In the genomic region with DNA sequence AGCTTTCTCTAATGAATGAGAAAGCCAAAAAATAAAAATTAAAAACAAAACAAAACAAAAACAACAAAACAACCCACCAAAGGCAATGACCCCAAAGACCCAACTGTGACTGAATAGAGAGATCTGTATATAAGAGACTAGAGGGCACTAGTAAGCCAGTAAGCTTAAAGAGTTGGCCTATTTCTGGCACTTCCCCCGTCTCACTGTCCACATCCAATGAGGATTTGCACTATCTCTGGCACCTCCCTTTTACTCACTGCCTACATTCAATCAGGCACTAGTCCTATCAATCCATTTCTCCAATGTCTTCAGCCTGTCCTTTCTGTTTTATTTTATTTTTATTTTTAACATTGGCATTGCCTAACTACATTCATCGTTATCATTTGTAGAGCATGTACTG, we compare ENCODE assay signal across 25 cellular contexts.
DNase-seq lines count a peak whose midpoint lies in the region; ATAC-seq, FAIRE-seq and TF ChIP-seq lines count a peak whose summit lies in the region.
"Had no signal": no experiment of that assay in that cellular context is flagged by ENCODE, and none has a peak within 500 bp of the region (broad histone marks: within the 10 kb centered on the region; RNA-seq: fewer than 3 reads in every experiment).

No MANE protein-coding gene starts in this region.

- H3K79me2 ChIP-seq in H1 (ENCODE audit: control insufficient read depth in 1 of 2, insufficient read depth in 2 of 2, low read length in 2 of 2) (no peaks in the 10 kb centered on the region), mesendoderm (ENCODE audit: control insufficient read depth, insufficient read depth, low read length) (no peaks in the 10 kb centered on the region)

- no peaks in the 10 kb centered on the region; a peak in 1 of 8 replicates for H3K36me3 ChIP-seq in H1 (ENCODE audit: control insufficient read depth in 2 of 4, insufficient read depth in 4 of 4, low read length in 3 of 4)
- no peaks in the 10 kb centered on the region for H3K36me3 ChIP-seq in mesendoderm (ENCODE audit: control insufficient read depth, insufficient read depth, low read length)
- H3K36me3 ChIP-seq in breast epithelium = no peaks in the 10 kb centered on the region
- H3K36me3 ChIP-seq: BLaER1, MG63, SJSA1 had no signal

- H2BK12ac ChIP-seq in H1 (ENCODE audit: low read depth, low read length) = no peak overlapping the region

- no peak overlapping the region for H4K5ac ChIP-seq in H1 (ENCODE audit: insufficient read length, low read depth, low read length)
- no peak overlapping the region for H4K5ac ChIP-seq in mesendoderm (ENCODE audit: low read length)

- H3K27me3 ChIP-seq in H1 (replicated peaks in 1 of 4; ENCODE audit: control insufficient read depth in 3 of 4, extremely low read depth in 1 of 4, insufficient read depth in 3 of 4, low read length in 3 of 4) = no peaks in the 10 kb centered on the region
- no peaks in the 10 kb centered on the region for H3K27me3 ChIP-seq in mesendoderm (ENCODE audit: insufficient read depth, low read length, poor library complexity)
- H3K27me3 ChIP-seq in breast epithelium = no peaks in the 10 kb centered on the region
- H3K27me3 ChIP-seq: BLaER1 had no signal

- no peak for TF ChIP-seq CTCF in H1 (IDR thresholded peaks at IDR 0.05; ENCODE audit: control extremely low read depth in 1 of 3, insufficient read depth in 1 of 3, low read depth in 1 of 3, low read length in 3 of 3)
- no peak for TF ChIP-seq CTCF in breast epithelium (IDR thresholded peaks at IDR 0.05)

- H2BK120ac ChIP-seq in H1 (replicated peaks; ENCODE audit: low read depth, low read length) (no peak overlapping the region), mesendoderm (ENCODE audit: low read depth, low read length) (no peak overlapping the region)

- DNase-seq in left ventricle myocardium superior = no peak
- no peak for DNase-seq in cardiac septum (ENCODE audit: low spot score)
- no peak for DNase-seq in H1 (ENCODE audit: low read depth in 1 of 2, low spot score in 2 of 2)
- peak; percentile 16 for DNase-seq in mesendoderm
- no peak for DNase-seq in amygdala (lab: John Stamatoyannopoulos, UW)
- no peak for DNase-seq in breast epithelium (ENCODE audit: low spot score in 2 of 2)
- DNase-seq: Caco-2; CD4-positive, alpha-beta memory T cell; DND-41; GM23248; MG63; NCI-H1092 treated with DMSO at 0.1 percent for 48 hours; NCI-H1436 treated with DMSO at 0.1 percent for 48 hours; NCI-H1930; NCI-H226; NCI-H510A treated with DMSO at 0.1 percent for 48 hours; NCI-H748 treated with DMSO at 0.1 percent for 48 hours had no signal

- H3K14ac ChIP-seq in H1 (ENCODE audit: insufficient read length) = no peak overlapping the region

- no peak overlapping the region for H3K27ac ChIP-seq in H1 (ENCODE audit: low read depth, low read length)
- H3K27ac ChIP-seq in mesendoderm (ENCODE audit: low read depth, low read length) = no peak overlapping the region
- no peak overlapping the region for H3K27ac ChIP-seq in breast epithelium
- H3K27ac ChIP-seq: A549, BLaER1, GM23248, SJSA1 had no signal

- TF ChIP-seq EP300 in Ishikawa (IDR thresholded peaks at IDR 0.05; ENCODE audit: borderline replicate concordance) (no peak), H1 (IDR thresholded peaks at IDR 0.05; ENCODE audit: borderline replicate concordance in 1 of 2, low read depth in 2 of 2, low read length in 2 of 2) (no peak)

- H3K23me2 ChIP-seq in H1 (ENCODE audit: low read depth, low read length) = no peaks in the 10 kb centered on the region

- no peak overlapping the region for H3K56ac ChIP-seq in H1 (replicated peaks; ENCODE audit: insufficient read length, low read depth, low read length)
- H3K56ac ChIP-seq in mesendoderm (ENCODE audit: low read length) = no peak overlapping the region

- no peak overlapping the region for H3K4ac ChIP-seq in H1 (replicated peaks; ENCODE audit: insufficient read length, low read depth, low read length)
- H3K4ac ChIP-seq in mesendoderm (ENCODE audit: low read depth, low read length) = no peak overlapping the region

- TF ChIP-seq RAD21 in Ishikawa (IDR thresholded peaks at IDR 0.05; ENCODE audit: low read depth) (0 out of 2 replicates have a peak, but pooled peaks have one; percentile 1), H1 (IDR thresholded peaks at IDR 0.05 in 1 of 2, conservative IDR thresholded peaks at IDR 0.05 in 1 of 2; ENCODE audit: low read depth in 2 of 2, low read length in 2 of 2) (peak; percentile 14 to 32; a peak in 1 of 4 replicates)

- H3K23ac ChIP-seq in H1 (ENCODE audit: insufficient read length) = no peak overlapping the region
- H3K23ac ChIP-seq in mesendoderm (ENCODE audit: low read length) = no peak overlapping the region

- peak; percentile 58 for ATAC-seq in left ventricle myocardium superior
- ATAC-seq in GM19452 (IDR thresholded peaks at IDR 0.05; ENCODE audit: unreplicated experiment) = no peak
- ATAC-seq: A549, GM12878, K562, Panc1 had no signal

- H3K4me1 ChIP-seq in H1 (replicated peaks in 1 of 4; ENCODE audit: control insufficient read depth in 3 of 4, insufficient read depth in 4 of 4, low read length in 3 of 4) (no peaks in the 10 kb centered on the region), mesendoderm (ENCODE audit: control insufficient read depth, low read depth, low read length) (no peaks in the 10 kb centered on the region), breast epithelium (no peaks in the 10 kb centered on the region)
- H3K4me1 ChIP-seq: A549, BLaER1, Caco-2, SJSA1 had no signal

- no peak overlapping the region for H4K91ac ChIP-seq in H1 (replicated peaks; ENCODE audit: insufficient read length, low read length)

- no peak for FAIRE-seq in H1 (lab: Jason Lieb, UNC)
- FAIRE-seq: A549, GM12878, K562 had no signal

- POLR2A ChIA-PET in H1 (lab: Charles Lee; ENCODE audit: partially characterized antibody) = interaction anchor here (0.6 kb wide), 1 partner anchor 280 kb away, joined by 3 read pairs; no protein-coding TSS in a partner anchor

- H3K4me2 ChIP-seq in H1 (ENCODE audit: insufficient read depth in 1 of 2, low read depth in 2 of 2, low read length in 2 of 2) = no peak overlapping the region
- H3K4me2 ChIP-seq in mesendoderm (ENCODE audit: low read length) = no peak overlapping the region
- H3K4me2 ChIP-seq: A549, BLaER1 had no signal

- H3K4me3 ChIP-seq in H1 (ENCODE audit: extremely low read depth in 1 of 4, insufficient read depth in 2 of 4, low read depth in 3 of 4, low read length in 4 of 4) (no peak overlapping the region), mesendoderm (ENCODE audit: low read length) (no peak overlapping the region), breast epithelium (no peak overlapping the region)
- H3K4me3 ChIP-seq: A549, BLaER1, GM12878, GM23248, K562, MG63, SJSA1 had no signal

- H2BK15ac ChIP-seq in H1 (ENCODE audit: low read length) (no peak overlapping the region), mesendoderm (replicated peaks; ENCODE audit: low read depth) (no peak overlapping the region)

- 68% methylated on average over 2 of the region's 2 CpGs; no CpG with 5 or more reads in 1 of the 2 experiments for WGBS in H1 (ENCODE audit: extremely low coverage in 1 of 2, insufficient coverage in 1 of 2, insufficient read length in 1 of 2, insufficient replicate concordance in 2 of 2, low coverage in 1 of 2, low lambda C conversion rate in 2 of 2, missing lambda C conversion rate in 1 of 2), 2 experiments
- WGBS in mesendoderm (ENCODE audit: extremely low coverage, insufficient coverage, low lambda C conversion rate) = no CpG with 5 or more reads among the region's 2 CpGs

- H3K18ac ChIP-seq in H1 (ENCODE audit: extremely low read depth, low read length) (no peak overlapping the region), mesendoderm (ENCODE audit: low read length) (no peak overlapping the region)

- no peak overlapping the region for H2BK20ac ChIP-seq in H1 (ENCODE audit: low read length)

- H3K79me1 ChIP-seq in H1 (ENCODE audit: low read depth, low read length) (no peaks in the 10 kb centered on the region), mesendoderm (ENCODE audit: low read length) (no peaks in the 10 kb centered on the region)

- CTCF ChIA-PET in H1 (lab: Charles Lee; ENCODE audit: partially characterized antibody) = interaction anchor here (0.6 to 1.1 kb wide), 3 partner anchors 15 to 126 kb away, joined by 3 read pairs; no protein-coding TSS in a partner anchor

- TF ChIP-seq POLR2A in H1 (IDR thresholded peaks at IDR 0.05; ENCODE audit: control extremely low read depth in 1 of 2, low read depth in 2 of 2, low read length in 2 of 2) (no peak), breast epithelium (IDR thresholded peaks at IDR 0.05) (no peak)

- H4K8ac ChIP-seq in H1 (ENCODE audit: extremely low read depth, insufficient read depth, low read length) (no peak overlapping the region), mesendoderm (ENCODE audit: low read depth, low read length) (no peak overlapping the region)

- intact Hi-C loops in left ventricle myocardium superior (cut with micrococcal nuclease) (no loop called here), cardiac septum (cut with DNase I) (no loop called here), breast epithelium (cut with DNase I; ENCODE audit: low total_unique reads) (no loop called here)

- no peaks in the 10 kb centered on the region for H4K20me1 ChIP-seq in H1 (replicated peaks in 1 of 2; ENCODE audit: control insufficient read depth in 1 of 2, insufficient read depth in 2 of 2, low read length in 2 of 2)
- H4K20me1 ChIP-seq: BLaER1 had no signal

- H3K9me3 ChIP-seq in H1 (ENCODE audit: insufficient read depth in 2 of 2, low read depth in 1 of 2, low read length in 1 of 2) = no peaks in the 10 kb centered on the region
- H3K9me3 ChIP-seq in breast epithelium = peaks cover 6 to 11% of the 10 kb centered on the region in 2 donors
- H3K9me3 ChIP-seq: A549, BLaER1, SJSA1 had no signal

- H3K9ac ChIP-seq in H1 (replicated peaks in 1 of 4; ENCODE audit: extremely low read depth in 1 of 4, low read depth in 3 of 4, low read length in 3 of 4) (no peak overlapping the region), mesendoderm (ENCODE audit: low read length) (no peak overlapping the region)
- H3K9ac ChIP-seq: BLaER1, GM23248 had no signal

- H2BK5ac ChIP-seq in H1 (ENCODE audit: low read depth, low read length) = no peak overlapping the region
- no peak overlapping the region for H2BK5ac ChIP-seq in mesendoderm (ENCODE audit: low read length)

- H2AK5ac ChIP-seq in H1 (ENCODE audit: low read depth, low read length) (no peak overlapping the region), mesendoderm (ENCODE audit: low read length) (no peak overlapping the region)

- H2AFZ ChIP-seq in H1 (ENCODE audit: low read length) = no peak overlapping the region
- H2AFZ ChIP-seq: GM23248 had no signal

TF ChIP-seq in Ishikawa, 13 proteins besides CTCF, POLR2A, EP300 and RAD21 (continues in another document):
- TF ChIP-seq NFIC (IDR thresholded peaks at IDR 0.05) (no peak), TEAD4 (IDR thresholded peaks at IDR 0.05) (no peak), TCF12 (IDR thresholded peaks at IDR 0.05; ENCODE audit: low read depth) (no peak), ZBTB7A (IDR thresholded peaks at IDR 0.05; ENCODE audit: low read depth) (no peak)

TF ChIP-seq in H1, 55 proteins besides CTCF, POLR2A, EP300 and RAD21 (continues in another document):
- TF ChIP-seq CEBPB (IDR thresholded peaks at IDR 0.05; ENCODE audit: low read depth, low read length) = no peak
- no peak for TF ChIP-seq HDAC6 (IDR thresholded peaks at IDR 0.05; ENCODE audit: low read depth, low read length)
- TF ChIP-seq TAF1 (IDR thresholded peaks at IDR 0.05; ENCODE audit: low read depth, low read length) = no peak
- TF ChIP-seq GABPA (IDR thresholded peaks at IDR 0.05; ENCODE audit: borderline replicate concordance, insufficient read depth, low read length) = no peak
